ENCODE assay signal across 1 cellular context in the genomic region with DNA sequence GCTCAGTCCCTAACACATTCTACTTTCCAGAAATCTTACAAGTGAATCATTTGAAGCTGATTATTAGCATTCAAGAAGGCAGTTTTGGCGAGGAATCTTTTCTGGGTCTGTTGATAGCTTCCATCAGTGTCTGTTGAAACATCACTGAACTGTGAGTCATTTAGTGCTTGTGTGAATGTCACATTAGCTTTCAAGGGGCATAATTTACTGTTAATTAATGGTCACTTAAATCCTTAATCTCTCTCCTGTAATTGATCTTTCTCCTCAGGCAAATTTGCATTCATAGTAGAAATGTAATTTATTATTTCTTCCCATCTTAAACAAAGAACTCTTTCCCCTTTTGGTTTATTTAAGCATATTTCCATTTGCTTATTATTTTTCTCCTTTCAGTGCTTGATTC.
TF ChIP-seq lines count a peak whose summit lies in the region.

No MANE protein-coding gene starts in this region.

TF ChIP-seq in HepG2, 621 proteins besides CTCF, POLR2A, EP300 and RAD21:
- TF ChIP-seq, protein P1, sequence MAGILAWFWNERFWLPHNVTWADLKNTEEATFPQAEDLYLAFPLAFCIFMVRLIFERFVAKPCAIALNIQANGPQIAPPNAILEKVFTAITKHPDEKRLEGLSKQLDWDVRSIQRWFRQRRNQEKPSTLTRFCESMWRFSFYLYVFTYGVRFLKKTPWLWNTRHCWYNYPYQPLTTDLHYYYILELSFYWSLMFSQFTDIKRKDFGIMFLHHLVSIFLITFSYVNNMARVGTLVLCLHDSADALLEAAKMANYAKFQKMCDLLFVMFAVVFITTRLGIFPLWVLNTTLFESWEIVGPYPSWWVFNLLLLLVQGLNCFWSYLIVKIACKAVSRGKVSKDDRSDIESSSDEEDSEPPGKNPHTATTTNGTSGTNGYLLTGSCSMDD (CRISPR knock-in tag; IDR thresholded peaks at IDR 0.05) = no peak
- TF ChIP-seq, protein P2, sequence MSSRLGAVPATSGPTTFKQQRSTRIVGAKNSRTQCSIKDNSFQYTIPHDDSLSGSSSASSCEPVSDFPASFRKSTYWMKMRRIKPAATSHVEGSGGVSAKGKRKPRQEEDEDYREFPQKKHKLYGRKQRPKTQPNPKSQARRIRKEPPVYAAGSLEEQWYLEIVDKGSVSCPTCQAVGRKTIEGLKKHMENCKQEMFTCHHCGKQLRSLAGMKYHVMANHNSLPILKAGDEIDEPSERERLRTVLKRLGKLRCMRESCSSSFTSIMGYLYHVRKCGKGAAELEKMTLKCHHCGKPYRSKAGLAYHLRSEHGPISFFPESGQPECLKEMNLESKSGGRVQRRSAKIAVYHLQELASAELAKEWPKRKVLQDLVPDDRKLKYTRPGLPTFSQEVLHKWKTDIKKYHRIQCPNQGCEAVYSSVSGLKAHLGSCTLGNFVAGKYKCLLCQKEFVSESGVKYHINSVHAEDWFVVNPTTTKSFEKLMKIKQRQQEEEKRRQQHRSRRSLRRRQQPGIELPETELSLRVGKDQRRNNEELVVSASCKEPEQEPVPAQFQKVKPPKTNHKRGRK (CRISPR knock-in tag; IDR thresholded peaks at IDR 0.05) = no peak
- TF ChIP-seq ZNF747 (CRISPR knock-in tag; IDR thresholded peaks at IDR 0.05; ENCODE audit: borderline replicate concordance) (no peak), SAFB2 (CRISPR knock-in tag; IDR thresholded peaks at IDR 0.05; ENCODE audit: borderline replicate concordance, low read depth) (no peak)
